Comparison of ENCODE assay signal across 30 cellular contexts in genomic region chr19:31897292-31897691, GRCh38.
"Had no signal": no experiment of that assay in that cellular context is flagged by ENCODE, and none has a peak within 500 bp of the region (broad histone marks: within the 10 kb centered on the region; RNA-seq: fewer than 3 reads in every experiment).

No MANE protein-coding gene starts in this region.

- H3K4me3 ChIP-seq: adrenal gland, ascending aorta, body of pancreas, breast epithelium, cardiac muscle cell had no signal

- DNase-seq: activated effector memory CD4-positive, alpha-beta T cell treated with anti-CD3 and anti-CD28 coated beads, Interleukin-2, amount 50 U/mL, for 16 hours; activated effector memory CD4-positive, alpha-beta T cell treated with Interleukin-2 at 50 U/mL for 16 hours; activated gamma-delta T cell; activated gamma-delta T cell treated with Interleukin-2 at 50 U/mL for 16 hours; activated naive CD4-positive, alpha-beta T cell; activated naive CD4-positive, alpha-beta T cell treated with anti-CD3 and anti-CD28 coated beads for 36 hours; activated naive CD4-positive, alpha-beta T cell treated with anti-CD3 and anti-CD28 coated beads, Interleukin-2, amount 10 ng/mL, durations not matched to agents 7 days and 5 days; activated naive CD4-positive, alpha-beta T cell treated with anti-CD3 and anti-CD28 coated beads, Interleukin-2, amount 50 U/mL, for 16 hours; activated naive CD4-positive, alpha-beta T cell treated with Interleukin-2 at 50 U/mL for 16 hours; activated naive CD8-positive, alpha-beta T cell treated with anti-CD3 and anti-CD28 coated beads for 36 hours; activated naive CD8-positive, alpha-beta T cell treated with anti-CD3 and anti-CD28 coated beads, Interleukin-2, amount 10 ng/mL, durations not matched to agents 7 days and 5 days; activated naive CD8-positive, alpha-beta T cell treated with anti-CD3 and anti-CD28 coated beads, Interleukin-2, amount 50 U/mL, for 24 hours; activated T-cell treated with anti-CD3 and anti-CD28 coated beads, Interleukin-2, amount 50 U/mL, for 1 hour; activated T-cell treated with anti-CD3 and anti-CD28 coated beads, Interleukin-2, amount 50 U/mL, for 24 hours; activated T-cell treated with anti-CD3 and anti-CD28 coated beads, Interleukin-2, amount 50 U/mL, for 4 hours; activated T-cell treated with anti-CD3 and anti-CD28 coated beads, Interleukin-2, amount 50 U/mL, for 48 hours; activated T-cell treated with anti-CD3 and anti-CD28 coated beads, Interleukin-2, amount 50 U/mL, for 72 hours; adrenal gland; amniotic stem cell; amygdala; anterior cingulate cortex; aorta; body of pancreas; brain microvascular endothelial cell; caudate nucleus; central memory CD4-positive, alpha-beta T cell; cerebellar nuclear complex had no signal

- H3K36me3 ChIP-seq: adrenal gland, ascending aorta, brain microvascular endothelial cell, breast epithelium, cardiac muscle cell had no signal

- H3K27ac ChIP-seq: adrenal gland, ascending aorta, body of pancreas, brain microvascular endothelial cell, breast epithelium, cardiac muscle cell had no signal

- H3K9me3 ChIP-seq: adrenal gland, ascending aorta had no signal

- H3K4me1 ChIP-seq: adrenal gland, ascending aorta, body of pancreas, breast epithelium had no signal

- H3K27me3 ChIP-seq: adrenal gland, ascending aorta, body of pancreas, brain microvascular endothelial cell, cardiac muscle cell had no signal
